ENCODE assay signal across 20 cellular contexts in genomic region chr3:179513867-179514266, GRCh38. TPM values are rescaled to one million over a fixed set of nuclear protein-coding genes. Genes with fewer than 3 reads are reported as not detected.
A peak's percentile ranks its signal among the peaks of the same experiment; 100 is the strongest.
DNase-seq lines count a peak whose midpoint lies in the region; TF ChIP-seq lines count a peak whose summit lies in the region.
"Had no signal": no experiment of that assay in that cellular context is flagged by ENCODE, and none has a peak within 500 bp of the region (broad histone marks: within the 10 kb centered on the region; RNA-seq: fewer than 3 reads in every experiment).

No MANE protein-coding gene starts in this region.

- CTCF ChIA-PET in mammary epithelial cell (lab: Charles Lee; ENCODE audit: low non-redundant PET), result no interaction called here

- H3K36me3 ChIP-seq in mammary epithelial cell (ENCODE audit: insufficient read depth, low read length) (no peaks in the 10 kb centered on the region), breast epithelium (no peaks in the 10 kb centered on the region), adipocyte (ENCODE audit: control insufficient read depth, insufficient read depth, low read length, severe bottlenecking) (no peaks in the 10 kb centered on the region), MG63 (no peaks in the 10 kb centered on the region)
- H3K36me3 ChIP-seq: BE2C, Peyer's patch had no signal

- H3K79me2 ChIP-seq in mammary epithelial cell (ENCODE audit: insufficient read depth, low read length), result no peaks in the 10 kb centered on the region

- H3K27ac ChIP-seq in mammary epithelial cell (ENCODE audit: insufficient read depth, low read depth, low read length) (no peak overlapping the region), breast epithelium (no peak overlapping the region)
- H3K27ac ChIP-seq: 22Rv1, Peyer's patch had no signal

- no peak overlapping the region for H3K4me2 ChIP-seq in mammary epithelial cell (ENCODE audit: insufficient read depth, low read depth, low read length)

- DNase-seq in mammary epithelial cell (peak; percentile 38), breast epithelium (ENCODE audit: low spot score in 2 of 2) (no peak), adipocyte (ENCODE audit: low read depth) (peak; percentile 9), fibroblast of mammary gland (ENCODE audit: low read depth) (peak; percentile 12), ecto neural progenitor cell (ENCODE audit: low spot score) (no peak), cortex of kidney (lab: John Stamatoyannopoulos, UW) (no peak), MG63 (no peak)
- DNase-seq in activated effector memory CD4-positive, alpha-beta T cell treated with anti-CD3 and anti-CD28 coated beads, Interleukin-2, amount 50 U/mL, for 16 hours, result no peak
- DNase-seq: BE2C; CD4-positive, CD25-positive, alpha-beta regulatory T cell; COR-L47; EL; Karpas-422; NCI-H1092 treated with DMSO at 0.1 percent for 48 hours; NCI-H2081; NCI-H2171 treated with DMSO at 0.1 percent for 48 hours; NCI-H446 treated with DMSO at 0.1 percent for 48 hours; Peyer's patch; SHP77 treated with DMSO at 0.1 percent for 48 hours had no signal

- H3K27me3 ChIP-seq in mammary epithelial cell (ENCODE audit: insufficient read depth, low read length) (peaks cover 2% of the 10 kb centered on the region), breast epithelium (no peaks in the 10 kb centered on the region), adipocyte (replicated peaks; ENCODE audit: control insufficient read depth, insufficient read depth, low read length) (no peaks in the 10 kb centered on the region), MG63 (peaks cover 2% of the 10 kb centered on the region; the same call in 1 of the 2 replicates)
- H3K27me3 ChIP-seq: BE2C, Peyer's patch had no signal

- no peak overlapping the region for H2AFZ ChIP-seq in mammary epithelial cell (ENCODE audit: low read depth, low read length)

- no peak for TF ChIP-seq POLR2A in breast epithelium (IDR thresholded peaks at IDR 0.05)

- H4K20me1 ChIP-seq in mammary epithelial cell (ENCODE audit: insufficient read depth, low read length), result no peaks in the 10 kb centered on the region

- 92% methylated on average over 2 of the region's 2 CpGs for WGBS in mammary epithelial cell (ENCODE audit: low coverage, missing lambda C conversion rate)

- H3K4me3 ChIP-seq in mammary epithelial cell (replicated peaks in 1 of 3; ENCODE audit: insufficient read depth in 1 of 3, low read depth in 2 of 3, low read length in 3 of 3), result no peak overlapping the region
- no peak overlapping the region for H3K4me3 ChIP-seq in breast epithelium
- no peak overlapping the region for H3K4me3 ChIP-seq in adipocyte (ENCODE audit: low read length)
- no peak overlapping the region for H3K4me3 ChIP-seq in fibroblast of mammary gland (ENCODE audit: control insufficient read depth, low read depth, low read length)
- H3K4me3 ChIP-seq in MG63, result no peak overlapping the region
- H3K4me3 ChIP-seq: Peyer's patch had no signal

- TF ChIP-seq CTCF in mammary epithelial cell (conservative IDR thresholded peaks at IDR 0.05 in 1 of 2, IDR thresholded peaks at IDR 0.05 in 1 of 2; ENCODE audit: extremely low read depth in 1 of 2, insufficient read depth in 1 of 2, low read depth in 1 of 2, low read length in 2 of 2) (no peak), breast epithelium (IDR thresholded peaks at IDR 0.05) (no peak), fibroblast of mammary gland (conservative IDR thresholded peaks at IDR 0.05; ENCODE audit: control insufficient read depth, insufficient read depth, low read depth, low read length) (no peak)

- dilution Hi-C loops in mammary epithelial cell (cut with HindIII; ENCODE audit: low sequenced_read_pairs), result no loop called here

- H3K9ac ChIP-seq in mammary epithelial cell (ENCODE audit: insufficient read depth, low read length), result no peak overlapping the region
- no peak overlapping the region for H3K9ac ChIP-seq in adipocyte (ENCODE audit: low read length)

- BruUV-seq in mammary epithelial cell (replicated peaks; lab: Mats Ljungman, UMichigan), result no TSS peak

- H3K4me1 ChIP-seq in mammary epithelial cell (ENCODE audit: insufficient read depth, low read length), result no peaks in the 10 kb centered on the region
- no peaks in the 10 kb centered on the region for H3K4me1 ChIP-seq in breast epithelium
- peaks cover 8% of the 10 kb centered on the region for H3K4me1 ChIP-seq in adipocyte (ENCODE audit: control insufficient read depth, insufficient read depth, low read length)
- H3K4me1 ChIP-seq: BE2C, Peyer's patch had no signal

- intact Hi-C loops in mammary epithelial cell (cut with micrococcal nuclease), result no loop called here
- intact Hi-C loops in breast epithelium (cut with DNase I; ENCODE audit: low total_unique reads), result no loop called here

- H3K9me3 ChIP-seq in mammary epithelial cell (replicated peaks; ENCODE audit: insufficient read depth, low read length) (no peaks in the 10 kb centered on the region), breast epithelium (no peaks in the 10 kb centered on the region), adipocyte (ENCODE audit: control insufficient read depth, low read length) (peaks cover 2% of the 10 kb centered on the region), MG63 (no peaks in the 10 kb centered on the region)
- H3K9me3 ChIP-seq: BE2C, Peyer's patch had no signal

- in situ Hi-C loops in mammary epithelial cell (cut with MboI; ENCODE audit: low sequenced_read_pairs in 2 of 2), result no loop called here

RNA-seq across cellular contexts. Expression of gene ACTL6A, which starts 48.9 kb away (rescaled TPM):
- total RNA-seq in mammary epithelial cell (10 to 100 TPM; 41.5 to 59.4 TPM), breast epithelium (10 to 100 TPM; 37.1 to 58.1 (median 46.2) TPM)
- polyA plus RNA-seq in mammary epithelial cell, result 68.7 TPM
- polyA minus RNA-seq in mammary epithelial cell, result 83.4 TPM
- 152 and 159 TPM in 2 replicates for total RNA-seq in MG63 (2014; rRNA removed; shearing (Covaris generic); ENCODE audit: low replicate concordance)

Comparison
In these comparisons a context has a peak if more than half of its experiments do, and no peak if none do; other contexts are left out.
1. DNase-seq: peak in mammary epithelial cell (single experiment), adipocyte (single experiment) and fibroblast of mammary gland (single experiment); none in breast epithelium (0 of 2), ecto neural progenitor cell (single experiment), activated effector memory CD4-positive, alpha-beta T cell treated with anti-CD3 and anti-CD28 coated beads, Interleukin-2, amount 50 U/mL, for 16 hours (single experiment), cortex of kidney (single experiment) and MG63 (single experiment).